Comparison of ENCODE assay signal across 21 cellular contexts in genomic region chr3:158663832-158664231, GRCh38. TPM values are rescaled to one million over a fixed set of nuclear protein-coding genes. Genes with fewer than 3 reads are reported as not detected.
DNase-seq lines count a peak whose midpoint lies in the region; ATAC-seq and TF ChIP-seq lines count a peak whose summit lies in the region.
"Had no signal": no experiment of that assay in that cellular context is flagged by ENCODE, and none has a peak within 500 bp of the region (broad histone marks: within the 10 kb centered on the region; RNA-seq: fewer than 3 reads in every experiment).

No MANE protein-coding gene starts in this region.

- TF ChIP-seq POLR2A in gastrocnemius medialis (IDR thresholded peaks at IDR 0.05), result no peak

- H3K9me3 ChIP-seq in Panc1 (ENCODE audit: control insufficient read depth, insufficient read depth, low read depth, low read length) (no peaks in the 10 kb centered on the region), gastrocnemius medialis (no peaks in the 10 kb centered on the region)
- H3K9me3 ChIP-seq: BE2C; BLaER1 treated with 17β-estradiol and CSF1 and Interleukin-3, amounts not matched to agents 10 nM and 100 nM had no signal

- H3K27ac ChIP-seq in Panc1 (ENCODE audit: low read length), result peak overlapping the region; percentile 40; the same call in 1 of the 2 replicates
- no peak overlapping the region for H3K27ac ChIP-seq in gastrocnemius medialis
- H3K27ac ChIP-seq: 22Rv1; BLaER1 treated with 17β-estradiol and CSF1 and Interleukin-3, amounts not matched to agents 10 nM and 100 nM had no signal

- H3K4me1 ChIP-seq in Panc1 (ENCODE audit: control insufficient read depth, insufficient read depth, low read length) (peaks cover 62% of the 10 kb centered on the region), gastrocnemius medialis (no peaks in the 10 kb centered on the region)
- H3K4me1 ChIP-seq: BE2C; BLaER1 treated with 17β-estradiol and CSF1 and Interleukin-3, amounts not matched to agents 10 nM and 100 nM had no signal

- TF ChIP-seq CTCF in Calu3 (IDR thresholded peaks at IDR 0.05; ENCODE audit: unreplicated experiment) (no peak), Panc1 (IDR thresholded peaks at IDR 0.05) (no peak), gastrocnemius medialis (IDR thresholded peaks at IDR 0.05 in 4 of 5, conservative IDR thresholded peaks at IDR 0.05 in 1 of 5) (no peak)

- peaks cover 3% of the 10 kb centered on the region for H3K4me1 Mint-ChIP-seq in activated CD4-positive, alpha-beta T cell treated with anti-CD3 and anti-CD28 coated beads, Interleukin-2, amount 10 ng/mL, durations not matched to agents 24 days and 14 days
- peaks cover 16% of the 10 kb centered on the region for H3K4me1 Mint-ChIP-seq in Calu3 (ENCODE audit: low read depth, unreplicated experiment)
- H3K4me1 Mint-ChIP-seq in activated T-cell treated with anti-CD3 and anti-CD28 coated beads, Interleukin-2, amount 50 U/mL, for 72 hours (ENCODE audit: low read depth), result peaks cover 5% of the 10 kb centered on the region
- H3K4me1 Mint-ChIP-seq: CD14-positive monocyte, GM23338, H9 had no signal

- in situ Hi-C loops in Panc1 (cut with HindIII; ENCODE audit: low pct_unique_long_range_greater_than_20kb, low sequenced_read_pairs) (no loop called here), gastrocnemius medialis (cut with MboI; ENCODE audit: low sequenced_read_pairs in 4 of 4) (loop anchor here in 3 of 4 donors (5.0 to 25.0 kb wide), 3 partner anchors 123 to 131 kb away; no protein-coding TSS in a partner anchor)

- no peak overlapping the region for H3K4me3 Mint-ChIP-seq in activated CD4-positive, alpha-beta T cell treated with anti-CD3 and anti-CD28 coated beads, Interleukin-2, amount 10 ng/mL, durations not matched to agents 24 days and 14 days
- no peak overlapping the region for H3K4me3 Mint-ChIP-seq in Calu3 (ENCODE audit: low read depth, unreplicated experiment)
- no peak overlapping the region for H3K4me3 Mint-ChIP-seq in activated T-cell treated with anti-CD3 and anti-CD28 coated beads, Interleukin-2, amount 50 U/mL, for 72 hours
- H3K4me3 Mint-ChIP-seq: CD14-positive monocyte; CD4-positive, alpha-beta T cell; CD8-positive, alpha-beta memory T cell; GM23338; H9 had no signal

- peaks cover 60% of the 10 kb centered on the region for H3K36me3 Mint-ChIP-seq in activated CD4-positive, alpha-beta T cell treated with anti-CD3 and anti-CD28 coated beads, Interleukin-2, amount 10 ng/mL, durations not matched to agents 24 days and 14 days (ENCODE audit: low read depth)
- peaks cover 51% of the 10 kb centered on the region for H3K36me3 Mint-ChIP-seq in Calu3 (ENCODE audit: insufficient read depth, unreplicated experiment)
- peaks cover 0 to 9% of the 10 kb centered on the region in 2 donors for H3K36me3 Mint-ChIP-seq in activated T-cell treated with anti-CD3 and anti-CD28 coated beads, Interleukin-2, amount 50 U/mL, for 72 hours (ENCODE audit: insufficient read depth in 2 of 2)

- intact Hi-C loops in activated CD4-positive, alpha-beta T cell treated with anti-CD3 and anti-CD28 coated beads, Interleukin-2, amount 10 ng/mL, durations not matched to agents 24 days and 14 days (cut with micrococcal nuclease), result no loop called here
- intact Hi-C loops in Calu3 (cut with micrococcal nuclease; ENCODE audit: unreplicated experiment) (no loop called here), Panc1 (cut with micrococcal nuclease; ENCODE audit: unreplicated experiment) (no loop called here), gastrocnemius medialis (cut with DNase I; ENCODE audit: low total_unique reads) (no loop called here)

- DNase-seq in activated CD4-positive, alpha-beta T cell treated with anti-CD3 and anti-CD28 coated beads, Interleukin-2, amount 10 ng/mL, durations not matched to agents 24 days and 14 days, result peak; percentile 46
- DNase-seq in activated CD4-positive, alpha-beta T cell treated with anti-CD3 and anti-CD28 coated beads, Interleukin-2, amount 50 U/mL, for 1 hour, result no peak
- DNase-seq in Calu3, result no peak
- DNase-seq in Panc1 (ENCODE audit: low read depth, low spot score), result no peak
- DNase-seq in gastrocnemius medialis, result no peak
- no peak for DNase-seq in activated T-cell treated with anti-CD3 and anti-CD28 coated beads, Interleukin-2, amount 50 U/mL, for 72 hours
- DNase-seq: AML-193; BE2C; CD4-positive, alpha-beta T cell; CD8-positive, alpha-beta memory T cell; DMS53; DMS79 treated with DMSO at 0.1 percent for 48 hours; GF-D8; H9 had no signal

- no peaks in the 10 kb centered on the region for H3K27me3 Mint-ChIP-seq in activated CD4-positive, alpha-beta T cell treated with anti-CD3 and anti-CD28 coated beads, Interleukin-2, amount 10 ng/mL, durations not matched to agents 24 days and 14 days
- no peaks in the 10 kb centered on the region for H3K27me3 Mint-ChIP-seq in Calu3 (ENCODE audit: unreplicated experiment)
- H3K27me3 Mint-ChIP-seq in activated T-cell treated with anti-CD3 and anti-CD28 coated beads, Interleukin-2, amount 50 U/mL, for 72 hours (ENCODE audit: low read depth), result no peaks in the 10 kb centered on the region
- H3K27me3 Mint-ChIP-seq: CD4-positive, alpha-beta T cell; CD8-positive, alpha-beta memory T cell had no signal

- POLR2A ChIA-PET in Panc1 (lab: Charles Lee), result interaction anchor here (0.6 kb wide), 1 partner anchor 1866 kb away, joined by 3 read pairs; no protein-coding TSS in a partner anchor

- BruUV-seq in Calu3 (replicated peaks; lab: Mats Ljungman, UMichigan) (TSS peak; percentile 12), Panc1 (replicated peaks; lab: Mats Ljungman, UMichigan) (no TSS peak)

- H3K9me3 Mint-ChIP-seq in activated CD4-positive, alpha-beta T cell treated with anti-CD3 and anti-CD28 coated beads, Interleukin-2, amount 10 ng/mL, durations not matched to agents 24 days and 14 days, result no peaks in the 10 kb centered on the region
- H3K9me3 Mint-ChIP-seq in Calu3 (ENCODE audit: low read depth, unreplicated experiment), result no peaks in the 10 kb centered on the region
- H3K9me3 Mint-ChIP-seq in activated T-cell treated with anti-CD3 and anti-CD28 coated beads, Interleukin-2, amount 50 U/mL, for 72 hours, result no peaks in the 10 kb centered on the region
- H3K9me3 Mint-ChIP-seq: CD14-positive monocyte; CD4-positive, alpha-beta T cell; CD8-positive, alpha-beta memory T cell; GM23338; H9 had no signal

- H3K4me3 ChIP-seq in Panc1 (ENCODE audit: low read depth in 2 of 2, low read length in 2 of 2) (no peak overlapping the region), gastrocnemius medialis (no peak overlapping the region)
- H3K4me3 ChIP-seq: BLaER1 treated with 17β-estradiol and CSF1 and Interleukin-3, amounts not matched to agents 10 nM and 100 nM; GM23338 had no signal

- no peaks in the 10 kb centered on the region for H3K27me3 ChIP-seq in Panc1 (ENCODE audit: control insufficient read depth, insufficient read depth, low read length)
- no peaks in the 10 kb centered on the region for H3K27me3 ChIP-seq in gastrocnemius medialis
- H3K27me3 ChIP-seq: BE2C; BLaER1 treated with 17β-estradiol and CSF1 and Interleukin-3, amounts not matched to agents 10 nM and 100 nM had no signal

- no peak for ATAC-seq in Panc1
- ATAC-seq in gastrocnemius medialis, result no peak
- no peak for ATAC-seq in activated T-cell treated with anti-CD3 and anti-CD28 coated beads, Interleukin-2, amount 50 U/mL, for 72 hours (replicated peaks in 1 of 2)
- ATAC-seq: GM23338, HCT116 had no signal

- CTCF ChIA-PET in Calu3 (lab: Charles Lee) (interaction anchor here (0.6 kb wide), 1 partner anchor 30 kb away, joined by 3 read pairs; no protein-coding TSS in a partner anchor), Panc1 (lab: Charles Lee) (interaction anchor here (0.5 to 1.3 kb wide), 2 partner anchors 46 to 126 kb away, joined by 5 to 9 read pairs; no protein-coding TSS in a partner anchor)

- H3K36me3 ChIP-seq in Panc1 (ENCODE audit: control insufficient read depth, insufficient read depth, low read length) (peaks cover 72% of the 10 kb centered on the region), gastrocnemius medialis (peaks cover 0 to 99% of the 10 kb centered on the region in 2 donors)

- no peak overlapping the region for H3K27ac Mint-ChIP-seq in activated CD4-positive, alpha-beta T cell treated with anti-CD3 and anti-CD28 coated beads, Interleukin-2, amount 10 ng/mL, durations not matched to agents 24 days and 14 days
- H3K27ac Mint-ChIP-seq in Calu3 (ENCODE audit: unreplicated experiment), result no peak overlapping the region
- no peak overlapping the region for H3K27ac Mint-ChIP-seq in activated T-cell treated with anti-CD3 and anti-CD28 coated beads, Interleukin-2, amount 50 U/mL, for 72 hours
- H3K27ac Mint-ChIP-seq: CD14-positive monocyte; CD4-positive, alpha-beta T cell; GM23338; H9 had no signal

RNA-seq across cellular contexts. Expression of gene LXN, which starts 8.6 kb away (rescaled TPM):
- 15.1 and 16.2 TPM in 2 replicates for total RNA-seq in activated CD4-positive, alpha-beta T cell treated with anti-CD3 and anti-CD28 coated beads, Interleukin-2, amount 10 ng/mL, durations not matched to agents 24 days and 14 days
- total RNA-seq in Calu3 (2022), result 42.8 and 43.4 TPM in 2 replicates
- total RNA-seq in Panc1 (2021; ENCODE audit: unreplicated experiment), result 301 TPM
- 312 TPM for polyA plus RNA-seq in Panc1 (2012; ENCODE audit: insufficient read length)
- 1 to 10 TPM in 3 of 4 donors, under 1 TPM in 1; 0.42 to 5.5 (median 2.2) TPM for total RNA-seq in gastrocnemius medialis
- total RNA-seq in activated T-cell treated with anti-CD3 and anti-CD28 coated beads, Interleukin-2, amount 50 U/mL, for 72 hours, result 1 to 10 TPM; 5.5 to 5.7 TPM
- total RNA-seq: Daoy, G401 had no signal

RNA-seq across cellular contexts. Expression of gene GFM1, which starts 19.5 kb away (rescaled TPM):
- 73.4 and 75.6 TPM in 2 replicates for total RNA-seq in activated CD4-positive, alpha-beta T cell treated with anti-CD3 and anti-CD28 coated beads, Interleukin-2, amount 10 ng/mL, durations not matched to agents 24 days and 14 days
- total RNA-seq in Calu3 (2022) (77.3 and 77.9 TPM in 2 replicates), Panc1 (2021; ENCODE audit: unreplicated experiment) (59.3 TPM), gastrocnemius medialis (10 to 100 TPM; 52.6 to 84.4 (median 76.2) TPM)
- polyA plus RNA-seq in Panc1 (2012; ENCODE audit: insufficient read length), result 22.7 TPM
- 10 to 100 TPM; 44.9 to 45.6 TPM for total RNA-seq in activated T-cell treated with anti-CD3 and anti-CD28 coated beads, Interleukin-2, amount 50 U/mL, for 72 hours
